1 cellular context compared by ENCODE assay signal in genomic region chr7:26291699-26292538, GRCh38.
TF ChIP-seq lines count a peak whose summit lies in the region.

Gene SNX10, plus strand, starts transcription at chr7:26291862. Its CDS starts 54,581 bp downstream, at chr7:26346443.

TF ChIP-seq in HepG2, 621 proteins besides CTCF, POLR2A, EP300 and RAD21 (continued from another document and continues in another):
- peak; percentile 91 for TF ChIP-seq ZBTB14 (CRISPR knock-in tag; IDR thresholded peaks at IDR 0.05)
- TF ChIP-seq ZNF484 (CRISPR knock-in tag; IDR thresholded peaks at IDR 0.05; ENCODE audit: borderline replicate concordance, low read depth), result no peak
- no peak for TF ChIP-seq ZKSCAN5 (CRISPR knock-in tag; IDR thresholded peaks at IDR 0.05)
- 0 out of 2 replicates have a peak, but pooled peaks have one; percentile 58 for TF ChIP-seq ZMAT3 (CRISPR knock-in tag; conservative IDR thresholded peaks at IDR 0.05)
- TF ChIP-seq HOXA3 (CRISPR knock-in tag; IDR thresholded peaks at IDR 0.05), result peak; percentile 83
- no peak for TF ChIP-seq ZBTB26 (CRISPR knock-in tag; IDR thresholded peaks at IDR 0.05; ENCODE audit: borderline replicate concordance)
- TF ChIP-seq ZNF20 (CRISPR knock-in tag; IDR thresholded peaks at IDR 0.05), result no peak
- no peak for TF ChIP-seq PLSCR1 (CRISPR knock-in tag; IDR thresholded peaks at IDR 0.05; ENCODE audit: borderline replicate concordance)
- TF ChIP-seq SSRP1 (CRISPR knock-in tag; IDR thresholded peaks at IDR 0.05), result no peak
- TF ChIP-seq SAFB2 (CRISPR knock-in tag; IDR thresholded peaks at IDR 0.05; ENCODE audit: borderline replicate concordance, low read depth), result no peak
- no peak for TF ChIP-seq ZBTB42 (CRISPR knock-in tag; IDR thresholded peaks at IDR 0.05)
- peak; percentile 31; the same call in 1 of the 2 replicates for TF ChIP-seq POGZ (CRISPR knock-in tag; IDR thresholded peaks at IDR 0.05)
- no peak; the same call in 1 of the 2 replicates for TF ChIP-seq ZZZ3 (CRISPR knock-in tag; IDR thresholded peaks at IDR 0.05; ENCODE audit: borderline replicate concordance)
- TF ChIP-seq PRPF4 (IDR thresholded peaks at IDR 0.05; ENCODE audit: low read depth, low read length, poor library complexity, severe bottlenecking), result no peak
- TF ChIP-seq ZNF777 (CRISPR knock-in tag; IDR thresholded peaks at IDR 0.05), result no peak; the same call in 1 of the 2 replicates
- 0 out of 2 replicates have a peak, but pooled peaks have one; percentile 73 for TF ChIP-seq MIER3 (CRISPR knock-in tag; IDR thresholded peaks at IDR 0.05; ENCODE audit: borderline replicate concordance)
- TF ChIP-seq ZNF124 (CRISPR knock-in tag; IDR thresholded peaks at IDR 0.05), result no peak
- TF ChIP-seq SP5 (CRISPR knock-in tag; IDR thresholded peaks at IDR 0.05; ENCODE audit: borderline replicate concordance, low read depth), result no peak
- peak; percentile 77 for TF ChIP-seq PHF8 (CRISPR knock-in tag; IDR thresholded peaks at IDR 0.05)
- peak; percentile 58; the same call in 1 of the 2 replicates for TF ChIP-seq MED13 (CRISPR knock-in tag; IDR thresholded peaks at IDR 0.05)
- TF ChIP-seq SUZ12 (IDR thresholded peaks at IDR 0.05; ENCODE audit: low read depth, low read length), result no peak
- TF ChIP-seq MAZ (IDR thresholded peaks at IDR 0.05; ENCODE audit: borderline replicate concordance, low read depth, low read length), result no peak
- TF ChIP-seq MAZ (CRISPR knock-in tag; IDR thresholded peaks at IDR 0.05; ENCODE audit: low read depth), result peak; percentile 75; the same call in 1 of the 2 replicates
- TF ChIP-seq POLR2AphosphoS5 (IDR thresholded peaks at IDR 0.05; ENCODE audit: low read depth, low read length), result no peak
- TF ChIP-seq SALL2 (CRISPR knock-in tag; IDR thresholded peaks at IDR 0.05), result peak; percentile 74; the same call in 1 of the 2 replicates
- peak; percentile 92 for TF ChIP-seq ELF3 (CRISPR knock-in tag; IDR thresholded peaks at IDR 0.05)
- TF ChIP-seq FOXP1 (IDR thresholded peaks at IDR 0.05), result no peak
- TF ChIP-seq FOXP1 (CRISPR knock-in tag; IDR thresholded peaks at IDR 0.05), result no peak
- peak; percentile 33; the same call in 1 of the 2 replicates for TF ChIP-seq GATAD1 (CRISPR knock-in tag; IDR thresholded peaks at IDR 0.05)
- TF ChIP-seq ZSCAN31 (CRISPR knock-in tag; IDR thresholded peaks at IDR 0.05; ENCODE audit: low read depth), result no peak
- TF ChIP-seq TFDP1 (CRISPR knock-in tag; IDR thresholded peaks at IDR 0.05; ENCODE audit: borderline replicate concordance), result peak; percentile 47; the same call in 1 of the 2 replicates
- no peak for TF ChIP-seq ZNF337 (CRISPR knock-in tag; IDR thresholded peaks at IDR 0.05; ENCODE audit: borderline replicate concordance, low read depth)
- TF ChIP-seq NR2F6 (IDR thresholded peaks at IDR 0.05), result no peak
- TF ChIP-seq NR2F6 (CRISPR knock-in tag; IDR thresholded peaks at IDR 0.05), result peak; percentile 23; the same call in 1 of the 2 replicates
- no peak for TF ChIP-seq MBD4 (IDR thresholded peaks at IDR 0.05; ENCODE audit: borderline replicate concordance, low read length)
- TF ChIP-seq THAP11 (CRISPR knock-in tag; IDR thresholded peaks at IDR 0.05), result 0 out of 2 replicates have a peak, but pooled peaks have one; percentile 22
- TF ChIP-seq ZNF335 (CRISPR knock-in tag; IDR thresholded peaks at IDR 0.05), result no peak
- TF ChIP-seq MAFK (conservative IDR thresholded peaks at IDR 0.05 in 1 of 2, IDR thresholded peaks at IDR 0.05 in 1 of 2; ENCODE audit: low read length in 2 of 2), result no peak
- no peak for TF ChIP-seq ZBTB40 (IDR thresholded peaks at IDR 0.05)
- TF ChIP-seq ZBTB40 (CRISPR knock-in tag; IDR thresholded peaks at IDR 0.05), result 0 out of 2 replicates have a peak, but pooled peaks have one; percentile 20
- peak; percentile 61 for TF ChIP-seq ASH2L (IDR thresholded peaks at IDR 0.05; ENCODE audit: insufficient read length, low read depth, low read length)
- TF ChIP-seq ZNF775 (CRISPR knock-in tag; IDR thresholded peaks at IDR 0.05; ENCODE audit: borderline replicate concordance), result no peak
- peak; percentile 26; the same call in 1 of the 2 replicates for TF ChIP-seq FOSL2 (CRISPR knock-in tag; IDR thresholded peaks at IDR 0.05)
- 0 out of 2 replicates have a peak, but pooled peaks have one; percentile 34 for TF ChIP-seq ZNF570 (CRISPR knock-in tag; IDR thresholded peaks at IDR 0.05; ENCODE audit: borderline replicate concordance)
- no peak for TF ChIP-seq ZNF362 (CRISPR knock-in tag; IDR thresholded peaks at IDR 0.05; ENCODE audit: borderline replicate concordance)
- peak; percentile 27; the same call in 1 of the 2 replicates for TF ChIP-seq MTA1 (CRISPR knock-in tag; IDR thresholded peaks at IDR 0.05; ENCODE audit: borderline replicate concordance)
- no peak for TF ChIP-seq ESRRA (CRISPR knock-in tag; IDR thresholded peaks at IDR 0.05; ENCODE audit: low read depth)
- TF ChIP-seq ZNF101 (CRISPR knock-in tag; IDR thresholded peaks at IDR 0.05; ENCODE audit: borderline replicate concordance, low read depth), result no peak
- TF ChIP-seq NONO (IDR thresholded peaks at IDR 0.05), result no peak
- TF ChIP-seq NONO (CRISPR knock-in tag; conservative IDR thresholded peaks at IDR 0.05), result peak; percentile 39; the same call in 1 of the 2 replicates
- 0 out of 2 replicates have a peak, but pooled peaks have one; percentile 88 for TF ChIP-seq ZNF510 (CRISPR knock-in tag; IDR thresholded peaks at IDR 0.05; ENCODE audit: low read depth)
- TF ChIP-seq ZNF343 (CRISPR knock-in tag; IDR thresholded peaks at IDR 0.05), result 0 out of 2 replicates have a peak, but pooled peaks have one; percentile 48
- TF ChIP-seq ZNF430 (CRISPR knock-in tag; IDR thresholded peaks at IDR 0.05), result no peak
- peak; percentile 69; the same call in 1 of the 2 replicates for TF ChIP-seq ZNF816 (CRISPR knock-in tag; IDR thresholded peaks at IDR 0.05; ENCODE audit: borderline replicate concordance)
- no peak for TF ChIP-seq ZNF850 (CRISPR knock-in tag; conservative IDR thresholded peaks at IDR 0.05)
- TF ChIP-seq ZNF704 (CRISPR knock-in tag; IDR thresholded peaks at IDR 0.05; ENCODE audit: borderline replicate concordance), result no peak
